13 cellular contexts compared by ENCODE assay signal in genomic region chr1:203563291-203563690, GRCh38.
"Had no signal": no experiment of that assay in that cellular context is flagged by ENCODE, and none has a peak within 500 bp of the region (broad histone marks: within the 10 kb centered on the region; RNA-seq: fewer than 3 reads in every experiment).

No MANE protein-coding gene starts in this region.

- H3K27me3 ChIP-seq: gastrocnemius medialis, ovary, stomach, thyroid gland, vagina had no signal

- ATAC-seq: activated CD4-positive, CD25-positive, alpha-beta regulatory T cell treated with anti-CD3 and anti-CD28 coated beads, Interleukin-2, amount 50 U/mL, for 24 hours; activated CD8-positive, alpha-beta memory T cell treated with anti-CD3 and anti-CD28 coated beads, Interleukin-2, amount 10 ng/mL, durations not matched to agents 7 days and 5 days; gastrocnemius medialis had no signal

- H3K36me3 ChIP-seq: gastrocnemius medialis, ovary, stomach, thyroid gland, vagina had no signal

- H3K27ac ChIP-seq: gastrocnemius medialis, ovary, stomach, thyroid gland, vagina had no signal

- H3K9me3 ChIP-seq: gastrocnemius medialis, ovary, stomach, thyroid gland, vagina had no signal

- DNase-seq: activated CD4-positive, alpha-beta T cell treated with anti-CD3 and anti-CD28 coated beads, Interleukin-2, amount 50 U/mL, for 4 hours; activated CD8-positive, alpha-beta memory T cell treated with anti-CD3 and anti-CD28 coated beads, Interleukin-2, amount 10 ng/mL, durations not matched to agents 7 days and 5 days; activated gamma-delta T cell; activated T-cell treated with anti-CD3 and anti-CD28 coated beads, Interleukin-2, amount 50 U/mL, for 48 hours; gastrocnemius medialis; kidney glomerular epithelial cell; ovary; stimulated activated CD4-positive, alpha-beta T cell treated with anti-CD3 and anti-CD28 coated beads, Interleukin-15, amount 100 ng/mL, for 24 hours; stimulated activated CD4-positive, alpha-beta T cell treated with anti-CD3 and anti-CD28 coated beads, Interleukin-4, amount 100 ng/mL, for 4 hours; stomach; thyroid gland had no signal

- H3K4me3 ChIP-seq: gastrocnemius medialis, ovary, stomach, thyroid gland, vagina had no signal
